In the genomic region with DNA sequence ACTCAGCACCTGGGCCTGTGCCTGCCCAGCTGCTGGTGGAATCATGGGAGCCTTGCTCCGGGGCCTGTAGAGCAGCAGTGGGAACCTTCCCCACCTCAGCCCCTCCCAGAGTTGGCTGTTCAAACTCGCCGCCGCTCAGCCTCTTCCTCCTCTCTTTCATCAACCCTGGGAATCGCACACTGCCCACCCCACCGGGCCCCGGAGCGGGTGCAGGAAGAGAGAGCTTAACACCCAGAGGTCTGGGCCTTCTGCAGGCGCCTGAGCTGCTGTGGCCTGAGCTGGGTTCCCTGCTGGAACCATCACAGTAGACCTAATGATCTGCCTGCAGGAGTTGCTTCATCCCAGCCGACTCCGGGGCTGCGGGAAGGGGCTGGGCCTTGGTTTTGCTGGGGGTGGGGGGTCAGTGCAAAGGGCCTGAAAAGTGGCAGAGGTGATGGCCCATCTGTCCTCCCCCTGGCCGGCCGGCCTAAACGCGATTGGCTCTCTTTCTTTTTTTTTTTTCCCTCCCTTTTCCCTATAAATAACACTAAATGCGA, we compare ENCODE assay signal across 9 cellular contexts.
DNase-seq lines count a peak whose midpoint lies in the region; ATAC-seq and TF ChIP-seq lines count a peak whose summit lies in the region.
"Had no signal": no experiment of that assay in that cellular context is flagged by ENCODE, and none has a peak within 500 bp of the region (broad histone marks: within the 10 kb centered on the region; RNA-seq: fewer than 3 reads in every experiment).

No MANE protein-coding gene starts in this region.

- intact Hi-C loops in CD14-positive monocyte (cut with micrococcal nuclease) = loop anchor here in 1 of 2 donors (5.0 kb wide), 1 partner anchor 122 kb away; no protein-coding TSS in a partner anchor

- peak overlapping the region; percentile 97 to 98 for H3K4me3 Mint-ChIP-seq in CD14-positive monocyte
- peak overlapping the region; percentile 98 for H3K4me3 Mint-ChIP-seq in natural killer cell treated with Interleukin-12 subunit alpha and Interleukin-12 subunit beta and Interleukin-15 and Interleukin-18, amount 100 ng/mL, for 72 hours

- ATAC-seq in natural killer cell treated with Interleukin-12 subunit alpha and Interleukin-12 subunit beta and Interleukin-15 and Interleukin-18, amount 100 ng/mL, for 72 hours = no peak
- ATAC-seq in GM18907 (IDR thresholded peaks at IDR 0.05; ENCODE audit: unreplicated experiment) (no peak), GM18858 (IDR thresholded peaks at IDR 0.05; ENCODE audit: unreplicated experiment) (no peak)

- H3K36me3 Mint-ChIP-seq in CD14-positive monocyte = peaks cover 16 to 56% of the 10 kb centered on the region in 2 donors
- no peaks in the 10 kb centered on the region for H3K36me3 Mint-ChIP-seq in natural killer cell treated with Interleukin-12 subunit alpha and Interleukin-12 subunit beta and Interleukin-15 and Interleukin-18, amount 100 ng/mL, for 72 hours

- H3K9me3 Mint-ChIP-seq in CD14-positive monocyte = no peaks in the 10 kb centered on the region
- H3K9me3 Mint-ChIP-seq in natural killer cell treated with Interleukin-12 subunit alpha and Interleukin-12 subunit beta and Interleukin-15 and Interleukin-18, amount 100 ng/mL, for 72 hours = no peaks in the 10 kb centered on the region

- peak overlapping the region; percentile 60 for H3K27ac ChIP-seq in cingulate gyrus (ENCODE audit: low read depth, low read length)

- H3K27me3 Mint-ChIP-seq in CD14-positive monocyte (ENCODE audit: low read depth in 3 of 3) = peaks cover 0 to 3% (median 2%) of the 10 kb centered on the region in 3 donors
- no peaks in the 10 kb centered on the region for H3K27me3 Mint-ChIP-seq in natural killer cell treated with Interleukin-12 subunit alpha and Interleukin-12 subunit beta and Interleukin-15 and Interleukin-18, amount 100 ng/mL, for 72 hours

- peak overlapping the region; percentile 81 to 95 (median 88) for H3K27ac Mint-ChIP-seq in CD14-positive monocyte
- H3K27ac Mint-ChIP-seq in natural killer cell treated with Interleukin-12 subunit alpha and Interleukin-12 subunit beta and Interleukin-15 and Interleukin-18, amount 100 ng/mL, for 72 hours = peak overlapping the region; percentile 93 to 99

- TF ChIP-seq CTCF in CD14-positive monocyte (IDR thresholded peaks at IDR 0.05) = no peak

- no peak for DNase-seq in CD14-positive monocyte (ENCODE audit: low spot score)
- DNase-seq in Kasumi-1 (lab: John Stamatoyannopoulos, UW) = peak; percentile 64 to 78
- DNase-seq in natural killer cell treated with Interleukin-12 subunit alpha and Interleukin-12 subunit beta and Interleukin-15 and Interleukin-18, amount 100 ng/mL, for 72 hours (ENCODE audit: low spot score) = no peak
- no peak for DNase-seq in HK-2 (ENCODE audit: unreplicated experiment)
- no peak for DNase-seq in AG20443 (ENCODE audit: low spot score)
- DNase-seq: H7 had no signal

- peaks cover 89% of the 10 kb centered on the region for H3K4me1 Mint-ChIP-seq in CD14-positive monocyte
- peaks cover 59 to 73% of the 10 kb centered on the region in 2 donors for H3K4me1 Mint-ChIP-seq in natural killer cell treated with Interleukin-12 subunit alpha and Interleukin-12 subunit beta and Interleukin-15 and Interleukin-18, amount 100 ng/mL, for 72 hours (ENCODE audit: low read depth in 2 of 2)

Comparison
In these comparisons a context has a peak if more than half of its experiments do, and no peak if none do; other contexts are left out.
1. DNase-seq: peak in Kasumi-1 (2 of 2); none in CD14-positive monocyte (single experiment), natural killer cell treated with Interleukin-12 subunit alpha and Interleukin-12 subunit beta and Interleukin-15 and Interleukin-18, amount 100 ng/mL, for 72 hours (single experiment), HK-2 (single experiment) and AG20443 (single experiment).